In genomic region chrX:141947350-141947749, GRCh38 we compare ENCODE assay signal across 9 cellular contexts. TPM values are rescaled to one million over a fixed set of nuclear protein-coding genes. Genes with fewer than 3 reads are reported as not detected.
"Had no signal": no experiment of that assay in that cellular context is flagged by ENCODE, and none has a peak within 500 bp of the region (broad histone marks: within the 10 kb centered on the region; RNA-seq: fewer than 3 reads in every experiment).

No MANE protein-coding gene starts in this region.

- ATAC-seq: GM12878 had no signal

- DNase-seq: GDM1, GF-D8 had no signal

- H3K4me3 ChIP-seq: GM12878 had no signal

- FAIRE-seq: G401.6, GM12878, GM12891, GM12892, GM18507, GM19239 had no signal

RNA-seq across cellular contexts. Expression of gene MAGEC1, which starts 43.7 kb away (rescaled TPM):
- total RNA-seq: G401 had no signal
